Comparison of ENCODE assay signal across 8 cellular contexts in the genomic region with DNA sequence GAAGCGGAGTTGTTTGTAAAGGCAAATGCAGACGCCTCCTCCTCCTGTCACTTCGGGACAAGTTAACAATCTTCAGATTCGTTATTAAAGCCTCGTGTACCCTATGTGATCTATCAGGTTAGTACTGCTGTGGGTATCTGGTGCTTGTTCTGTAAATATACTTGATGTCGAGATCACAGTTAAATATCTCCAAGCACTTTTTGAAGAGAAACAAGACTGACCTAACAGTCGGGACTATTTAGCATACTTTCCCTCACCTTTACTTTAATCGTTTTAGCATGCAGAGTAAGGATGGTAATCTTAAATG. TPM values are rescaled to one million over a fixed set of nuclear protein-coding genes. Genes with fewer than 3 reads are reported as not detected.
DNase-seq lines count a peak whose midpoint lies in the region; TF ChIP-seq lines count a peak whose summit lies in the region.

No MANE protein-coding gene starts in this region.

- peaks cover 13% of the 10 kb centered on the region for H3K27me3 Mint-ChIP-seq in activated CD4-positive, alpha-beta T cell treated with anti-CD3 and anti-CD28 coated beads, Interleukin-2, amount 10 ng/mL, durations not matched to agents 7 days and 5 days
- peaks cover 7% of the 10 kb centered on the region for H3K27me3 Mint-ChIP-seq in activated naive CD8-positive, alpha-beta T cell

- WGBS in testis, 2 donors, result 0% methylated on average over 8 of the region's 8 CpGs

- no peaks in the 10 kb centered on the region for H3K36me3 ChIP-seq in testis (ENCODE audit: low read depth, missing control alignments)

- CTCF ChIA-PET in activated CD4-positive, alpha-beta T cell treated with anti-CD3 and anti-CD28 coated beads, Interleukin-2, amount 10 ng/mL, durations not matched to agents 7 days and 5 days (lab: Charles Lee), result interaction anchor here (1.2 kb wide), 1 partner anchor 296 kb away, joined by 3 read pairs; no protein-coding TSS in a partner anchor

- H3K9me3 Mint-ChIP-seq in activated CD4-positive, alpha-beta T cell treated with anti-CD3 and anti-CD28 coated beads, Interleukin-2, amount 10 ng/mL, durations not matched to agents 7 days and 5 days, result peaks cover 4% of the 10 kb centered on the region
- no peaks in the 10 kb centered on the region for H3K9me3 Mint-ChIP-seq in activated naive CD8-positive, alpha-beta T cell (ENCODE audit: low read depth)

- POLR2A ChIA-PET in activated CD4-positive, alpha-beta T cell treated with anti-CD3 and anti-CD28 coated beads, Interleukin-2, amount 10 ng/mL, durations not matched to agents 7 days and 5 days (lab: Charles Lee), result interaction anchor here (1.1 kb wide), 1 partner anchor 109 kb away, joined by 3 read pairs; the partner anchor contains the start of genes CENPL and DARS2

- peak overlapping the region; percentile 94 for H3K27ac Mint-ChIP-seq in activated CD4-positive, alpha-beta T cell treated with anti-CD3 and anti-CD28 coated beads, Interleukin-2, amount 10 ng/mL, durations not matched to agents 7 days and 5 days
- H3K27ac Mint-ChIP-seq in activated naive CD8-positive, alpha-beta T cell, result peak overlapping the region; percentile 93

- H3K4me3 ChIP-seq in testis, result peak overlapping the region; percentile 84 to 90

- peaks cover 27% of the 10 kb centered on the region for H3K4me1 Mint-ChIP-seq in activated CD4-positive, alpha-beta T cell treated with anti-CD3 and anti-CD28 coated beads, Interleukin-2, amount 10 ng/mL, durations not matched to agents 7 days and 5 days
- peaks cover 35% of the 10 kb centered on the region for H3K4me1 Mint-ChIP-seq in activated naive CD8-positive, alpha-beta T cell (ENCODE audit: low read depth)

- peaks cover 21% of the 10 kb centered on the region for H3K36me3 Mint-ChIP-seq in activated CD4-positive, alpha-beta T cell treated with anti-CD3 and anti-CD28 coated beads, Interleukin-2, amount 10 ng/mL, durations not matched to agents 7 days and 5 days (ENCODE audit: low read depth)
- peaks cover 7% of the 10 kb centered on the region for H3K36me3 Mint-ChIP-seq in activated naive CD8-positive, alpha-beta T cell

- no peaks in the 10 kb centered on the region for H3K27me3 ChIP-seq in layer of hippocampus (ENCODE audit: control insufficient read depth, insufficient read depth, low read length)
- no peaks in the 10 kb centered on the region for H3K27me3 ChIP-seq in testis

- H3K4me3 Mint-ChIP-seq in activated CD4-positive, alpha-beta T cell treated with anti-CD3 and anti-CD28 coated beads, Interleukin-2, amount 10 ng/mL, durations not matched to agents 7 days and 5 days, result peak overlapping the region; percentile 86
- H3K4me3 Mint-ChIP-seq in activated naive CD8-positive, alpha-beta T cell, result peak overlapping the region; percentile 94

- peaks cover 6% of the 10 kb centered on the region for H3K4me1 ChIP-seq in testis

- H3K27ac ChIP-seq in layer of hippocampus (ENCODE audit: low read depth, low read length), result peak overlapping the region; percentile 36
- peak overlapping the region; percentile 82 to 91 for H3K27ac ChIP-seq in testis

- no peak for TF ChIP-seq POLR2A in testis (IDR thresholded peaks at IDR 0.05)

- H3K9me3 ChIP-seq in testis, result no peaks in the 10 kb centered on the region

- intact Hi-C loops in testis (cut with DNase I; ENCODE audit: low total_unique reads), result no loop called here

- DNase-seq in activated CD4-positive, alpha-beta T cell treated with anti-CD3 and anti-CD28 coated beads, Interleukin-2, amount 10 ng/mL, durations not matched to agents 7 days and 5 days, result no peak
- no peak for DNase-seq in activated CD4-positive, alpha-beta T cell treated with anti-CD3 and anti-CD28 coated beads for 4 hours
- DNase-seq in testis (no peak), iPS-NIHi7 (ENCODE audit: extremely low spot score) (no peak), NCI-H1092 treated with DMSO at 0.1 percent for 48 hours (lab: John Stamatoyannopoulos, UW) (no peak), RKO (ENCODE audit: low spot score) (no peak)

- TF ChIP-seq CTCF in testis (IDR thresholded peaks at IDR 0.05), result no peak

RNA-seq across cellular contexts. Expression of gene KLHL20, which starts 0.7 kb away (rescaled TPM):
- total RNA-seq in activated CD4-positive, alpha-beta T cell treated with anti-CD3 and anti-CD28 coated beads, Interleukin-2, amount 10 ng/mL, durations not matched to agents 7 days and 5 days, result 10 to 100 TPM; 21.3 to 21.6 TPM
- total RNA-seq in testis, result 10 to 100 TPM; 30.6 to 46.1 TPM
- polyA plus RNA-seq in testis (ENCODE audit: insufficient read depth, low read depth, low replicate concordance), result 35.2 TPM

RNA-seq across cellular contexts. Expression of gene ANKRD45, which starts 45.8 kb away (rescaled TPM):
- total RNA-seq in activated CD4-positive, alpha-beta T cell treated with anti-CD3 and anti-CD28 coated beads, Interleukin-2, amount 10 ng/mL, durations not matched to agents 7 days and 5 days, result not detected
- 1 to 10 TPM; 6.7 to 8.4 TPM for total RNA-seq in testis
- 37.9 TPM for polyA plus RNA-seq in testis (ENCODE audit: insufficient read depth, low read depth, low replicate concordance)

Comparison
In these comparisons a context has a peak if more than half of its experiments do, and no peak if none do; other contexts are left out.
1. RNA of gene ANKRD45, which starts 45.8 kb away (total RNA-seq): 6.7 to 8.4 TPM in testis; not detected in activated CD4-positive, alpha-beta T cell treated with anti-CD3 and anti-CD28 coated beads, Interleukin-2, amount 10 ng/mL, durations not matched to agents 7 days and 5 days; every median in the first group is over 4 times any median in the second.